In genomic region chr13:44296856-44297255, GRCh38 we compare ENCODE assay signal across 12 cellular contexts.
"Had no signal": no experiment of that assay in that cellular context is flagged by ENCODE, and none has a peak within 500 bp of the region (broad histone marks: within the 10 kb centered on the region; RNA-seq: fewer than 3 reads in every experiment).

No MANE protein-coding gene starts in this region.

- H3K27me3 ChIP-seq: colonic mucosa, thyroid gland had no signal

- H3K4me1 ChIP-seq: colonic mucosa had no signal

- H3K27ac ChIP-seq: colonic mucosa, lower lobe of right lung, psoas muscle, thyroid gland had no signal

- H3K9me3 ChIP-seq: colonic mucosa, lower lobe of right lung, psoas muscle, thyroid gland had no signal

- ATAC-seq: esophagus mucosa; lower lobe of right lung; stimulated activated effector memory CD8-positive, alpha-beta T cell treated with anti-CD3 and anti-CD28 coated beads, Interleukin-12 subunit alpha, Interleukin-12 subunit beta, amount 100 ng/mL, for 72 hours had no signal

- DNase-seq: activated CD4-positive, alpha-beta T cell treated with anti-CD3 and anti-CD28 coated beads, Interleukin-2, amount 10 ng/mL, durations not matched to agents 24 days and 14 days; activated CD4-positive, CD25-positive, alpha-beta regulatory T cell; activated CD8-positive, alpha-beta memory T cell treated with anti-CD3 and anti-CD28 coated beads, Interleukin-2, amount 50 U/mL, for 48 hours; aorta; colonic mucosa; immature natural killer cell; lower lobe of right lung; nephron progenitor cell; psoas muscle; thyroid gland had no signal

- H3K4me3 ChIP-seq: colonic mucosa, lower lobe of right lung, psoas muscle, thyroid gland had no signal

- H3K36me3 ChIP-seq: colonic mucosa, lower lobe of right lung, thyroid gland had no signal
